Comparison of ENCODE assay signal across 1 cellular context in genomic region chr2:222440670-222441422, GRCh38.
TF ChIP-seq lines count a peak whose summit lies in the region.

No MANE protein-coding gene starts in this region.

TF ChIP-seq in HepG2, 621 proteins besides CTCF, POLR2A, EP300 and RAD21:
- TF ChIP-seq ZNF816 (CRISPR knock-in tag; IDR thresholded peaks at IDR 0.05; ENCODE audit: borderline replicate concordance) (no peak), ZNF10 (CRISPR knock-in tag; IDR thresholded peaks at IDR 0.05; ENCODE audit: borderline replicate concordance, low read depth) (no peak), ZNF773 (CRISPR knock-in tag; IDR thresholded peaks at IDR 0.05; ENCODE audit: borderline replicate concordance) (no peak), BHLHE40 (IDR thresholded peaks at IDR 0.05; ENCODE audit: low read length) (0 out of 2 replicates have a peak, but pooled peaks have one; percentile 6), ZFP91 (CRISPR knock-in tag; IDR thresholded peaks at IDR 0.05; ENCODE audit: borderline replicate concordance) (no peak), FOSL2 (CRISPR knock-in tag; IDR thresholded peaks at IDR 0.05) (peak; percentile 72), ZNF350 (CRISPR knock-in tag; IDR thresholded peaks at IDR 0.05; ENCODE audit: borderline replicate concordance, low read depth) (no peak), NFATC3 (CRISPR knock-in tag; IDR thresholded peaks at IDR 0.05) (no peak)
